In the genomic region with DNA sequence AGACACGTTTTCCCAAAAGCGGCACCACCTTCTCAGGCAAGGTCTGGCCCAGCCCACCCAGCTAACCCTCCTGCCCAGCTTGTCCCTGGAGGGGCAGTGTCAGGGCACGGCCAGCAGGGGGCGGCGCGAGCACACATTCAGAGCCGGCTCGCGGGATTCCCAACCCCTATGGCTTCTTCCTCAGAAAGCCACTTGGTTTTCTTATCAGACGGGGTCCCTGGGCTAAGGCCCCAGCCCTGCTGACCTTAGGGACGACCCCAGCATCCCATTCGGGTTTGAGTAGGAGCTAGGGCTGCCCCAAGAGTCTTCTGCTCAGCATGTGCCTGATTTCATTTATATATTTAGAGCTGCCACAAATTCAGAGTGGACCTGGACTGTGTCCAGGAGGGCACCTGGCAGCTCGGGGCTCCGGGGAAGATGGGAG, we compare ENCODE assay signal across 8 cellular contexts. TPM values are rescaled to one million over a fixed set of nuclear protein-coding genes. Genes with fewer than 3 reads are reported as not detected.
DNase-seq lines count a peak whose midpoint lies in the region; ATAC-seq and TF ChIP-seq lines count a peak whose summit lies in the region.

No MANE protein-coding gene starts in this region.

- intact Hi-C loops in lower lobe of right lung (cut with DNase I) = no loop called here

- peaks cover 9% of the 10 kb centered on the region for H3K4me1 ChIP-seq in lower lobe of right lung

- H3K27ac ChIP-seq in coronary artery (no peak overlapping the region), lower lobe of right lung (no peak overlapping the region)

- DNase-seq in NCI-H2107 treated with DMSO at 0.1 percent for 48 hours (lab: John Stamatoyannopoulos, UW; ENCODE audit: unreplicated experiment) (peak; percentile 11), NCI-H2107 (lab: John Stamatoyannopoulos, UW) (no peak), NCI-H446 treated with DMSO at 0.1 percent for 48 hours (lab: John Stamatoyannopoulos, UW) (peak; percentile 39), coronary artery (ENCODE audit: low spot score) (peak; percentile 80), lower lobe of right lung (peak; percentile 87)
- DNase-seq in activated CD4-positive, alpha-beta T cell treated with anti-CD3 and anti-CD28 coated beads, Interleukin-2, amount 50 U/mL, for 1 hour = peak; percentile 66
- DNase-seq in stimulated activated CD4-positive, alpha-beta T cell treated with anti-CD3 and anti-CD28 coated beads, TNF-alpha, amount 100 ng/mL, for 24 hours (ENCODE audit: low read depth in 3 of 3) = peak; percentile 46 to 72 (median 57)

- peak; percentile 57 for ATAC-seq in HG03039 (IDR thresholded peaks at IDR 0.05; ENCODE audit: unreplicated experiment)
- ATAC-seq in lower lobe of right lung = peak; percentile 90 to 92

- no peaks in the 10 kb centered on the region for H3K27me3 ChIP-seq in lower lobe of right lung (ENCODE audit: low read depth)

- TF ChIP-seq CTCF in coronary artery (IDR thresholded peaks at IDR 0.05) (peak; percentile 98), lower lobe of right lung (IDR thresholded peaks at IDR 0.05) (peak; percentile 99)

- H3K4me3 ChIP-seq in coronary artery = peak overlapping the region; percentile 59
- H3K4me3 ChIP-seq in lower lobe of right lung = peak overlapping the region; percentile 25

- H3K36me3 ChIP-seq in lower lobe of right lung = no peaks in the 10 kb centered on the region

- no peaks in the 10 kb centered on the region for H3K9me3 ChIP-seq in lower lobe of right lung

RNA-seq across cellular contexts. Expression of a gene that starts 14.5 kb away (rescaled TPM):
- total RNA-seq in lower lobe of right lung = not detected

RNA-seq across cellular contexts. Expression of a gene that starts 36.9 kb away (rescaled TPM):
- total RNA-seq in lower lobe of right lung = 7.8 TPM
